Comparison of ENCODE assay signal across 8 cellular contexts in the genomic region with DNA sequence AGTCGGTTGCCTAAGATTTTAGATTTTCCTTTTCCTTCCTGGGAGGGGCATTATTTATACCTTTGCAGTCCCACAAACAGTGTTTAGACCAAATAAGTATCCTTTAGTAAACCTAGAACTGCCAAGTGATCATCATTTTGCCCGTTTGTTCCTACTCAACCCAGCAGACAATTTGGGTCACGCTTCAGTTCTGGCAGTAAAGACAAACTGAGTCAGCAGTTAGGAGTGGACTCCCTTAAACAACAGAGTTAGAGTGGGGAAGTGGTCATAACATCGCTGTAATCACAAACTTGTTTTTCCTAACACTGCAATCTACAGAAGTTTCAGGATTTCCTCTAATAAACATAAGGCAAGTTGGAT. TPM values are rescaled to one million over a fixed set of nuclear protein-coding genes. Genes with fewer than 3 reads are reported as not detected.
DNase-seq lines count a peak whose midpoint lies in the region; ATAC-seq, FAIRE-seq and TF ChIP-seq lines count a peak whose summit lies in the region.

No MANE protein-coding gene starts in this region.

- H3K27ac ChIP-seq in gastroesophageal sphincter (peak overlapping the region; percentile 76 to 97 (median 95)), pancreas (peak overlapping the region; percentile 76 to 95 (median 86))

- TF ChIP-seq POLR2A in gastroesophageal sphincter (IDR thresholded peaks at IDR 0.05) = no peak

- TF ChIP-seq EP300 in gastroesophageal sphincter (IDR thresholded peaks at IDR 0.05) = no peak

- peaks cover 33% of the 10 kb centered on the region for H3K27me3 Mint-ChIP-seq in T-helper 17 cell

- peak; percentile 18 for ATAC-seq in T-helper 17 cell
- peak; percentile 51 for ATAC-seq in gastroesophageal sphincter
- ATAC-seq in pancreas = peak in 3 of 4 donors; percentile 6 to 49 (median 36)

- no peaks in the 10 kb centered on the region for H3K9me3 ChIP-seq in T-helper 17 cell (ENCODE audit: control insufficient read depth, low read length, poor library complexity, severe bottlenecking)
- no peaks in the 10 kb centered on the region for H3K9me3 ChIP-seq in gastroesophageal sphincter
- no peaks in the 10 kb centered on the region for H3K9me3 ChIP-seq in pancreas

- 3 to 5% methylated on average over 3 to 4 of the region's 4 CpGs for WGBS in gastroesophageal sphincter (ENCODE audit: low coverage in 1 of 2), 2 donors
- WGBS in pancreas, 2 donors = 1 to 3% methylated on average over 4 of the region's 4 CpGs

- no peak for FAIRE-seq in pancreas (lab: Jason Lieb, UNC)

- intact Hi-C loops in pancreas (cut with DNase I) = loop anchor here in 1 of 3 donors (10.0 kb wide), 1 partner anchor 212 kb away; no protein-coding TSS in a partner anchor

- H3K4me3 Mint-ChIP-seq in T-helper 17 cell = peak overlapping the region; percentile 94

- no peaks in the 10 kb centered on the region for H3K36me3 ChIP-seq in gastroesophageal sphincter
- no peaks in the 10 kb centered on the region for H3K36me3 ChIP-seq in pancreas

- peaks cover 6% of the 10 kb centered on the region for H3K36me3 Mint-ChIP-seq in T-helper 17 cell (ENCODE audit: low read depth)

- TF ChIP-seq CTCF in gastroesophageal sphincter (IDR thresholded peaks at IDR 0.05) (no peak), pancreas (IDR thresholded peaks at IDR 0.05) (no peak)

- H3K4me1 ChIP-seq in gastroesophageal sphincter (peaks cover 0 to 30% (median 0%) of the 10 kb centered on the region in 3 donors), pancreas (peaks cover 0 to 15% (median 7%) of the 10 kb centered on the region in 3 donors)

- H3K27me3 ChIP-seq in gastroesophageal sphincter = no peaks in the 10 kb centered on the region
- no peaks in the 10 kb centered on the region for H3K27me3 ChIP-seq in pancreas

- H3K4me3 ChIP-seq in gastroesophageal sphincter = peak overlapping the region; percentile 76 to 86
- peak overlapping the region; percentile 77 to 88 (median 82) for H3K4me3 ChIP-seq in pancreas

- H3K27ac Mint-ChIP-seq in T-helper 17 cell = peak overlapping the region; percentile 86

- peaks cover 11% of the 10 kb centered on the region for H3K4me1 Mint-ChIP-seq in T-helper 17 cell

- DNase-seq in Daoy (ENCODE audit: low read depth) (peak; percentile 1), T-helper 17 cell (no peak), pancreas (peak in 1 of 6 donors; percentile 16), NCI-H2227 (lab: John Stamatoyannopoulos, UW; ENCODE audit: unreplicated experiment) (no peak), SHP77 treated with DMSO at 0.1 percent for 48 hours (lab: John Stamatoyannopoulos, UW) (no peak)
- DNase-seq in stimulated activated CD4-positive, alpha-beta T cell treated with anti-CD3 and anti-CD28 coated beads, Interleukin-4, amount 100 ng/mL, for 4 hours = no peak
- no peak for DNase-seq in activated CD8-positive, alpha-beta memory T cell treated with anti-CD3 and anti-CD28 coated beads, Interleukin-2, amount 50 U/mL, for 4 hours

RNA-seq across cellular contexts. Expression of a gene that starts 0.8 kb away (rescaled TPM):
- 5.1 and 6.3 TPM in 2 replicates for total RNA-seq in Daoy (2014; rRNA removed; shearing (Covaris generic))
- total RNA-seq in T-helper 17 cell = 1 to 10 TPM; 2.4 to 2.6 TPM
- 100 to 1,000 TPM in 1 of 4 donors, 10 to 100 TPM in 3; 76.7 to 140 (median 90.1) TPM for total RNA-seq in gastroesophageal sphincter
- 10 to 100 TPM; 25.3 to 53.0 (median 30.6) TPM for total RNA-seq in pancreas
- 1 to 10 TPM; 5.3 to 9.9 TPM for polyA plus RNA-seq in pancreas
